30 cellular contexts compared by ENCODE assay signal in the genomic region with DNA sequence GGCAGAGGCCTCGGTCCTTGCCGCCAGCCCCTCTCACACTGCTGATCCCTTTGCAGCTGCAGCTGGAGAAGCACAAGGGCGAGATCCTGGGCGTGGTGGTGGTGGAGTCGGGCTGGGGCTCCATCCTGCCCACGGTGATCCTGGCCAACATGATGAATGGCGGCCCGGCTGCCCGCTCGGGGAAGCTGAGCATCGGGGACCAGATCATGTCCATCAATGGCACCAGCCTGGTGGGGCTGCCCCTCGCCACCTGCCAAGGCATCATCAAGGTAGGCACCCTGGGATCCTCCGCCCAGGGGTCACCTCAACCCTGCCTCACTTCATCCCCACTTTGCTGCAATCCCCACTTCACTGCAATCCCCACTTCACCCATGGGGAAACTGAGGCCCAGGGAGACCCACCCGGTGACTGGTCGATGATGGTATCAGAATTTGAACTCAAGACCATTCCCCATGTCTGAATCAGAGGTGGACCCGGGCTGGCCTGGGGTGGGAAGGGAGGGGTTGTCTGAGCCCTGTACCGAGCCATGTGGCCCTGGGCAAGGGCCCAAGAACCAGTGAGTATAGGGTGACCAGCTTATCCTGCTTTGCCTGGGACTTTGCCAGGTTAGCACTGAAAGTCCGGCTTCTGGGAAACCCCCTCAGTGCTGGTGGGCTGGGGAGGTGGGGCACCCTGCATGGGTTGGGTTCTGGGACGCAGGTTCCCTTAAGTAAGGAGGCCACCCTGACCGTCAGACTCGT.
"Had no signal": no experiment of that assay in that cellular context is flagged by ENCODE, and none has a peak within 500 bp of the region (broad histone marks: within the 10 kb centered on the region; RNA-seq: fewer than 3 reads in every experiment).

No MANE protein-coding gene starts in this region.

- ATAC-seq: foreskin keratinocyte; gastroesophageal sphincter; heart left ventricle; left colon; left ventricle myocardium superior; pancreas; right lobe of liver; stimulated activated naive CD8-positive, alpha-beta T cell treated with anti-CD3 and anti-CD28 coated beads, Interleukin-15, amount 100 ng/mL, for 72 hours; upper lobe of right lung had no signal

- H3K36me3 ChIP-seq: esophagus muscularis mucosa, gastroesophageal sphincter, heart left ventricle, pancreas, right lobe of liver, suprapubic skin, transverse colon, upper lobe of right lung, uterus had no signal

- H2AFZ ChIP-seq: hepatocyte had no signal

- H3K9me3 ChIP-seq: esophagus muscularis mucosa, gastroesophageal sphincter, heart left ventricle, pancreas, right lobe of liver, suprapubic skin, transverse colon, upper lobe of right lung, uterus had no signal

- H3K4me3 ChIP-seq: dorsolateral prefrontal cortex, esophagus muscularis mucosa, gastroesophageal sphincter, heart left ventricle, hepatocyte, lung, pancreas, right lobe of liver, suprapubic skin, transverse colon, upper lobe of right lung, uterus had no signal

- H3K27me3 ChIP-seq: dorsolateral prefrontal cortex, foreskin keratinocyte, hepatocyte, pancreas, right lobe of liver, transverse colon, upper lobe of right lung, uterus had no signal

- H3K4me2 ChIP-seq: hepatocyte had no signal

- H3K4me1 ChIP-seq: foreskin keratinocyte, pancreas, right lobe of liver, upper lobe of right lung, uterus had no signal

- FAIRE-seq: colon, pancreas, small intestine had no signal

- H3K79me2 ChIP-seq: hepatocyte had no signal

- DNase-seq: effector CD4-positive, alpha-beta T cell; endodermal cell; foreskin keratinocyte; left colon; left ventricle myocardium superior; naive B cell; nephron progenitor cell; occipital lobe; retina; small intestine; stimulated activated CD4-positive, alpha-beta T cell treated with anti-CD3 and anti-CD28 coated beads, Interleukin-12 subunit alpha, Interleukin-12 subunit beta, amount 100 ng/mL, for 4 hours; stimulated activated CD4-positive, alpha-beta T cell treated with anti-CD3 and anti-CD28 coated beads, Interleukin-1b, Interleukin-23, amount 100 ng/mL, for 48 hours; stimulated activated CD4-positive, alpha-beta T cell treated with anti-CD3 and anti-CD28 coated beads, Interleukin-4, amount 100 ng/mL, for 1 hour; stimulated activated CD8-positive, alpha-beta memory T cell treated with anti-CD3 and anti-CD28 coated beads, Interleukin-4, amount 100 ng/mL, for 48 hours; stimulated activated naive CD4-positive, alpha-beta T cell; stimulated activated naive CD8-positive, alpha-beta T cell treated with anti-CD3 and anti-CD28 coated beads, Interleukin-15, amount 100 ng/mL, for 72 hours; transverse colon; upper lobe of right lung; uterus had no signal

- H3K27ac ChIP-seq: epithelial cell of prostate, esophagus muscularis mucosa, foreskin keratinocyte, gastroesophageal sphincter, heart left ventricle, hepatocyte, pancreas, right lobe of liver, suprapubic skin, transverse colon, upper lobe of right lung, uterus had no signal
